ENCODE assay signal across 21 cellular contexts in the genomic region with DNA sequence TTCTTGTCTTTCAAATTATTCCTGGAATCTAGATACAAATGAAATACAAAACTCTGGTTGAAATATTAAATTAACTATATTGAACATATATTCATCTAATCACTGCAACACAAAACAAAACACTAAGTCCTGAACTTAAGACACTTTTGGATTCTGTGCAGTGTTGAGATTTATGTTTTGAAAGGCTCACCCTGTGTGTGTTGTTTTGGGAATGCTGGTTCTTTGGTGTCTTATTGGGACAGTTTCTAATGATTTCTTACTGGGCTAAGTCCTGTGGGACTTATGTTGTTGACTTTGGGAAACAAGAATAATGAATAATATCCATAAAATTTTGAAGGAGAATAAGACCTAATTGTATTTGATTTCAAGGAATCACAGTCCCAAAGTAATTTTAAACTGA.
DNase-seq lines count a peak whose midpoint lies in the region; ATAC-seq, FAIRE-seq and TF ChIP-seq lines count a peak whose summit lies in the region.
"Had no signal": no experiment of that assay in that cellular context is flagged by ENCODE, and none has a peak within 500 bp of the region (broad histone marks: within the 10 kb centered on the region; RNA-seq: fewer than 3 reads in every experiment).

No MANE protein-coding gene starts in this region.

- H3K36me3 ChIP-seq in OCI-LY7 (ENCODE audit: insufficient read depth, low read length) (no peaks in the 10 kb centered on the region; the same call in 1 of the 2 replicates), right atrium auricular region (no peaks in the 10 kb centered on the region)
- H3K36me3 ChIP-seq: BLaER1 treated with 17β-estradiol and CSF1 and Interleukin-3, amounts not matched to agents 10 nM and 100 nM had no signal

- H3K27ac ChIP-seq in A549 (no peak overlapping the region), OCI-LY7 (ENCODE audit: low read depth, low read length, poor library complexity, severe bottlenecking) (no peak overlapping the region), right atrium auricular region (no peak overlapping the region)
- H3K27ac ChIP-seq: BLaER1 treated with 17β-estradiol and CSF1 and Interleukin-3, amounts not matched to agents 10 nM and 100 nM; C4-2B had no signal

- no peak overlapping the region for H3K4me3 ChIP-seq in A549
- no peak overlapping the region for H3K4me3 ChIP-seq in OCI-LY7 (ENCODE audit: low read depth, low read length, poor library complexity, severe bottlenecking)
- H3K4me3 ChIP-seq in right atrium auricular region: no peak overlapping the region
- H3K4me3 ChIP-seq: BLaER1 treated with 17β-estradiol and CSF1 and Interleukin-3, amounts not matched to agents 10 nM and 100 nM had no signal

- no peaks in the 10 kb centered on the region for H3K79me2 ChIP-seq in OCI-LY7 (ENCODE audit: insufficient read depth, low read depth, low read length)

- no peaks in the 10 kb centered on the region for H3K9me2 ChIP-seq in OCI-LY7 (ENCODE audit: insufficient read depth, low read length)

- intact Hi-C loops in OCI-LY7 (cut with micrococcal nuclease; ENCODE audit: unreplicated experiment): no loop called here
- intact Hi-C loops in sciatic nerve (cut with DNase I): no loop called here

- no peak for DNase-seq in A549 (ENCODE audit: low read depth in 1 of 2, low spot score in 1 of 2)
- no peak for DNase-seq in OCI-LY7 (ENCODE audit: low spot score)
- DNase-seq in sciatic nerve (ENCODE audit: low spot score): no peak
- DNase-seq in NCI-H1105 (lab: John Stamatoyannopoulos, UW): no peak
- DNase-seq in right atrium auricular region (ENCODE audit: low spot score): no peak
- DNase-seq: 8988T; AML-193; Caco-2; Calu3; CD4-positive, alpha-beta T cell; CD8-positive, alpha-beta T cell; GF-D8 had no signal

- no peak for TF ChIP-seq RAD21 in A549 (conservative IDR thresholded peaks at IDR 0.05 in 1 of 2, IDR thresholded peaks at IDR 0.05 in 1 of 2)

- peak overlapping the region; percentile 41; the same call in 1 of the 2 replicates for H2AFZ ChIP-seq in OCI-LY7 (ENCODE audit: low read length)

- POLR2A ChIA-PET in A549 (lab: Yijun Ruan, JAX): no interaction called here
- POLR2A ChIA-PET in OCI-LY7 (lab: Charles Lee): interaction anchor here (0.8 to 1.2 kb wide), 2 partner anchors 9 to 24 kb away, joined by 3 read pairs; no protein-coding TSS in a partner anchor

- FAIRE-seq in A549 (lab: Jason Lieb, UNC): peak; percentile 54
- FAIRE-seq in endometrium (lab: Jason Lieb, UNC): peak; percentile 15
- FAIRE-seq: A204.1, D721Med, G401.6, GM12891 had no signal

- BruUV-seq in OCI-LY7 (replicated peaks; lab: Mats Ljungman, UMichigan): no TSS peak

- no peak for TF ChIP-seq EP300 in A549 (IDR thresholded peaks at IDR 0.05)

- CTCF ChIA-PET in A549 (lab: Yijun Ruan, JAX) (no interaction called here), OCI-LY7 (lab: Charles Lee; ENCODE audit: unreplicated experiment) (no interaction called here)

- no peak for TF ChIP-seq CTCF in A549 (IDR thresholded peaks at IDR 0.05)
- no peak for TF ChIP-seq CTCF in OCI-LY7 (conservative IDR thresholded peaks at IDR 0.05; ENCODE audit: low read length)
- no peak for TF ChIP-seq CTCF in right atrium auricular region (IDR thresholded peaks at IDR 0.05)

- TF ChIP-seq POLR2A in A549 (IDR thresholded peaks at IDR 0.05; ENCODE audit: low read length): no peak

- H3K9me3 ChIP-seq in A549: no peaks in the 10 kb centered on the region
- H3K9me3 ChIP-seq in OCI-LY7 (ENCODE audit: low read length): no peaks in the 10 kb centered on the region; the same call in 1 of the 2 replicates
- no peaks in the 10 kb centered on the region for H3K9me3 ChIP-seq in right atrium auricular region
- H3K9me3 ChIP-seq: Caco-2 had no signal

- no peak for ATAC-seq in A549
- ATAC-seq in sciatic nerve: peak; percentile 71
- ATAC-seq in GM18861 (IDR thresholded peaks at IDR 0.05; ENCODE audit: unreplicated experiment): no peak
- ATAC-seq in HG03460 (IDR thresholded peaks at IDR 0.05; ENCODE audit: unreplicated experiment): no peak
- ATAC-seq: CD8-positive, alpha-beta T cell had no signal

- H3K27me3 ChIP-seq in right atrium auricular region: no peaks in the 10 kb centered on the region
- H3K27me3 ChIP-seq: BLaER1 treated with 17β-estradiol and CSF1 and Interleukin-3, amounts not matched to agents 10 nM and 100 nM had no signal

- H3K4me1 ChIP-seq in A549: no peaks in the 10 kb centered on the region
- H3K4me1 ChIP-seq in OCI-LY7 (ENCODE audit: insufficient read depth, low read length, poor library complexity, severe bottlenecking): peaks cover 18% of the 10 kb centered on the region
- H3K4me1 ChIP-seq in right atrium auricular region: no peaks in the 10 kb centered on the region
- H3K4me1 ChIP-seq: Caco-2 had no signal

- no peak overlapping the region for H3K4me2 ChIP-seq in A549
- no peak overlapping the region for H3K4me2 ChIP-seq in OCI-LY7 (ENCODE audit: low read length)
- H3K4me2 ChIP-seq: BLaER1 treated with 17β-estradiol and CSF1 and Interleukin-3, amounts not matched to agents 10 nM and 100 nM had no signal

- H4K20me1 ChIP-seq in OCI-LY7 (ENCODE audit: insufficient read depth, low read length): no peaks in the 10 kb centered on the region
- H4K20me1 ChIP-seq: BLaER1 treated with 17β-estradiol and CSF1 and Interleukin-3, amounts not matched to agents 10 nM and 100 nM had no signal

TF ChIP-seq in A549, 52 proteins besides CTCF, POLR2A, EP300 and RAD21 (continues in another document):
- TF ChIP-seq, protein P1, sequence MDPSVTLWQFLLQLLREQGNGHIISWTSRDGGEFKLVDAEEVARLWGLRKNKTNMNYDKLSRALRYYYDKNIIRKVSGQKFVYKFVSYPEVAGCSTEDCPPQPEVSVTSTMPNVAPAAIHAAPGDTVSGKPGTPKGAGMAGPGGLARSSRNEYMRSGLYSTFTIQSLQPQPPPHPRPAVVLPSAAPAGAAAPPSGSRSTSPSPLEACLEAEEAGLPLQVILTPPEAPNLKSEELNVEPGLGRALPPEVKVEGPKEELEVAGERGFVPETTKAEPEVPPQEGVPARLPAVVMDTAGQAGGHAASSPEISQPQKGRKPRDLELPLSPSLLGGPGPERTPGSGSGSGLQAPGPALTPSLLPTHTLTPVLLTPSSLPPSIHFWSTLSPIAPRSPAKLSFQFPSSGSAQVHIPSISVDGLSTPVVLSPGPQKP (IDR thresholded peaks at IDR 0.05; ENCODE audit: low read depth, low read length): no peak
- no peak for TF ChIP-seq PHF8 (IDR thresholded peaks at IDR 0.05; ENCODE audit: borderline replicate concordance, low read depth)
- TF ChIP-seq, protein P2, sequence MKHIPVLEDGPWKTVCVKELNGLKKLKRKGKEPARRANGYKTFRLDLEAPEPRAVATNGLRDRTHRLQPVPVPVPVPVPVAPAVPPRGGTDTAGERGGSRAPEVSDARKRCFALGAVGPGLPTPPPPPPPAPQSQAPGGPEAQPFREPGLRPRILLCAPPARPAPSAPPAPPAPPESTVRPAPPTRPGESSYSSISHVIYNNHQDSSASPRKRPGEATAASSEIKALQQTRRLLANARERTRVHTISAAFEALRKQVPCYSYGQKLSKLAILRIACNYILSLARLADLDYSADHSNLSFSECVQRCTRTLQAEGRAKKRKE (CRISPR knock-in tag; IDR thresholded peaks at IDR 0.05; ENCODE audit: low read depth): no peak
- TF ChIP-seq HOXA7 (CRISPR knock-in tag; IDR thresholded peaks at IDR 0.05): no peak
- TF ChIP-seq, protein P3, sequence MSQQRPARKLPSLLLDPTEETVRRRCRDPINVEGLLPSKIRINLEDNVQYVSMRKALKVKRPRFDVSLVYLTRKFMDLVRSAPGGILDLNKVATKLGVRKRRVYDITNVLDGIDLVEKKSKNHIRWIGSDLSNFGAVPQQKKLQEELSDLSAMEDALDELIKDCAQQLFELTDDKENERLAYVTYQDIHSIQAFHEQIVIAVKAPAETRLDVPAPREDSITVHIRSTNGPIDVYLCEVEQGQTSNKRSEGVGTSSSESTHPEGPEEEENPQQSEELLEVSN (IDR thresholded peaks at IDR 0.05; ENCODE audit: borderline replicate concordance, low read depth): no peak
- TF ChIP-seq HDAC2 (IDR thresholded peaks at IDR 0.05): no peak
- TF ChIP-seq ZC3H11A (IDR thresholded peaks at IDR 0.05): no peak
- TF ChIP-seq POLR2AphosphoS2 (conservative IDR thresholded peaks at IDR 0.05; ENCODE audit: low read length): no peak
- no peak for TF ChIP-seq HOXB5 (CRISPR knock-in tag; IDR thresholded peaks at IDR 0.05)
- TF ChIP-seq CHD4 (IDR thresholded peaks at IDR 0.05; ENCODE audit: borderline replicate concordance): no peak
- no peak for TF ChIP-seq SREBF2 (IDR thresholded peaks at IDR 0.05)
- TF ChIP-seq GATA3 (IDR thresholded peaks at IDR 0.05; ENCODE audit: borderline replicate concordance): no peak
- no peak for TF ChIP-seq RNF2 (IDR thresholded peaks at IDR 0.05; ENCODE audit: borderline replicate concordance, low read depth)
- TF ChIP-seq, protein P4, sequence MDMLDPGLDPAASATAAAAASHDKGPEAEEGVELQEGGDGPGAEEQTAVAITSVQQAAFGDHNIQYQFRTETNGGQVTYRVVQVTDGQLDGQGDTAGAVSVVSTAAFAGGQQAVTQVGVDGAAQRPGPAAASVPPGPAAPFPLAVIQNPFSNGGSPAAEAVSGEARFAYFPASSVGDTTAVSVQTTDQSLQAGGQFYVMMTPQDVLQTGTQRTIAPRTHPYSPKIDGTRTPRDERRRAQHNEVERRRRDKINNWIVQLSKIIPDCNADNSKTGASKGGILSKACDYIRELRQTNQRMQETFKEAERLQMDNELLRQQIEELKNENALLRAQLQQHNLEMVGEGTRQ (IDR thresholded peaks at IDR 0.05): no peak
- no peak for TF ChIP-seq TP53 (CRISPR knock-in tag; IDR thresholded peaks at IDR 0.05)
- TF ChIP-seq, protein P5, sequence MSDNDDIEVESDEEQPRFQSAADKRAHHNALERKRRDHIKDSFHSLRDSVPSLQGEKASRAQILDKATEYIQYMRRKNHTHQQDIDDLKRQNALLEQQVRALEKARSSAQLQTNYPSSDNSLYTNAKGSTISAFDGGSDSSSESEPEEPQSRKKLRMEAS (IDR thresholded peaks at IDR 0.05): no peak
- TF ChIP-seq, protein P6, sequence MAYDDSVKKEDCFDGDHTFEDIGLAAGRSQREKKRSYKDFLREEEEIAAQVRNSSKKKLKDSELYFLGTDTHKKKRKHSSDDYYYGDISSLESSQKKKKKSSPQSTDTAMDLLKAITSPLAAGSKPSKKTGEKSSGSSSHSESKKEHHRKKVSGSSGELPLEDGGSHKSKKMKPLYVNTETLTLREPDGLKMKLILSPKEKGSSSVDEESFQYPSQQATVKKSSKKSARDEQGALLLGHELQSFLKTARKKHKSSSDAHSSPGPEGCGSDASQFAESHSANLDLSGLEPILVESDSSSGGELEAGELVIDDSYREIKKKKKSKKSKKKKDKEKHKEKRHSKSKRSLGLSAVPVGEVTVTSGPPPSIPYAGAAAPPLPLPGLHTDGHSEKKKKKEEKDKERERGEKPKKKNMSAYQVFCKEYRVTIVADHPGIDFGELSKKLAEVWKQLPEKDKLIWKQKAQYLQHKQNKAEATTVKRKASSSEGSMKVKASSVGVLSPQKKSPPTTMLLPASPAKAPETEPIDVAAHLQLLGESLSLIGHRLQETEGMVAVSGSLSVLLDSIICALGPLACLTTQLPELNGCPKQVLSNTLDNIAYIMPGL (CRISPR knock-in tag; IDR thresholded peaks at IDR 0.05; ENCODE audit: borderline replicate concordance): no peak
- TF ChIP-seq MAFK (IDR thresholded peaks at IDR 0.05; ENCODE audit: partially characterized antibody): no peak
